In the genomic region with DNA sequence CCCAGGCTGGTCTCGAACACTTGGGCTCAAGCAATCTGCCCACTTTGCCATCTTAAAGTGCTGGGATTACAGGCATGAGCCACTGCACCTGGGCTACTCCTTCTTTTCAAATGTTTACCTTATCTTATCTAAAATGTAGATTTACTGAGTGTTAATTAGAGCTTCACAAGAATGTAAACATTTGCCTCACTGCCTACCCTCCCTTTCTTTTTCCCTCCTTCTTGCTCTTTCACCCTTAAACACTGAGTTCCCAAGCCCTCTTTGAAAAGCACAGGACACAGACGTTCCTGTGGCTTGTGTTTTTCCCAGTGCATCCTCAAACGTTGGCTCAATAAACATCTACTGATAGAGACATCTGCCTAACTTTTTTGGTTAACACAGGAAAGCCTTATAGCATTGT, we compare ENCODE assay signal across 31 cellular contexts. TPM values are rescaled to one million over a fixed set of nuclear protein-coding genes. Genes with fewer than 3 reads are reported as not detected.
"Had no signal": no experiment of that assay in that cellular context is flagged by ENCODE, and none has a peak within 500 bp of the region (broad histone marks: within the 10 kb centered on the region; RNA-seq: fewer than 3 reads in every experiment).

No MANE protein-coding gene starts in this region.

- H3K27ac ChIP-seq: dorsolateral prefrontal cortex, epithelial cell of prostate, heart right ventricle, neutrophil, pancreas, right atrium auricular region, suprapubic skin, transverse colon, upper lobe of right lung, uterus had no signal

- H3K4me1 ChIP-seq: suprapubic skin had no signal

- H3K4me3 Mint-ChIP-seq: immature natural killer cell; memory B cell; natural killer cell; neural crest cell; stimulated activated naive CD8-positive, alpha-beta T cell treated with anti-CD3 and anti-CD28 coated beads, Interleukin-15, amount 100 ng/mL, for 72 hours had no signal

- H3K36me3 ChIP-seq: heart right ventricle, neutrophil, pancreas, right atrium auricular region, suprapubic skin, transverse colon, upper lobe of right lung, uterus had no signal

- H3K27me3 ChIP-seq: heart right ventricle, neutrophil, pancreas, right atrium auricular region, suprapubic skin, transverse colon, upper lobe of right lung, uterus had no signal

- H3K4me3 ChIP-seq: dorsolateral prefrontal cortex, heart right ventricle, lung, pancreas, right atrium auricular region, smooth muscle cell, suprapubic skin, transverse colon, upper lobe of right lung, uterus had no signal

- H3K4me1 Mint-ChIP-seq: immature natural killer cell; memory B cell; natural killer cell; stimulated activated naive CD8-positive, alpha-beta T cell treated with anti-CD3 and anti-CD28 coated beads, Interleukin-15, amount 100 ng/mL, for 72 hours had no signal

- H3K9me3 ChIP-seq: pancreas, uterus had no signal

- ATAC-seq: esophagus mucosa; heart right ventricle; natural killer cell; pancreas; sciatic nerve; stimulated activated naive CD8-positive, alpha-beta T cell treated with anti-CD3 and anti-CD28 coated beads, Interleukin-15, amount 100 ng/mL, for 72 hours; upper lobe of right lung had no signal

- H3K27ac Mint-ChIP-seq: immature natural killer cell; memory B cell; natural killer cell; stimulated activated naive CD8-positive, alpha-beta T cell treated with anti-CD3 and anti-CD28 coated beads, Interleukin-15, amount 100 ng/mL, for 72 hours had no signal

- H3K27me3 Mint-ChIP-seq: stimulated activated naive CD8-positive, alpha-beta T cell treated with anti-CD3 and anti-CD28 coated beads, Interleukin-15, amount 100 ng/mL, for 72 hours had no signal

- DNase-seq: dorsolateral prefrontal cortex; effector CD4-positive, alpha-beta T cell; foreskin melanocyte; glutamatergic neuron; heart right ventricle; hypothalamus; immature natural killer cell; islet precursor cell; kidney glomerular epithelial cell; natural killer cell; pancreas; stimulated activated CD4-positive, alpha-beta T cell treated with anti-CD3 and anti-CD28 coated beads, Interleukin-12 subunit alpha, Interleukin-12 subunit beta, amount 100 ng/mL, for 4 hours; stimulated activated CD4-positive, alpha-beta T cell treated with anti-CD3 and anti-CD28 coated beads, Interleukin-1b, Interleukin-23, amount 100 ng/mL, for 48 hours; stimulated activated CD4-positive, alpha-beta T cell treated with anti-CD3 and anti-CD28 coated beads, Interleukin-4, amount 100 ng/mL, for 1 hour; stimulated activated CD8-positive, alpha-beta memory T cell treated with anti-CD3 and anti-CD28 coated beads, Interleukin-4, amount 100 ng/mL, for 48 hours; stimulated activated naive CD4-positive, alpha-beta T cell; stimulated activated naive CD8-positive, alpha-beta T cell treated with anti-CD3 and anti-CD28 coated beads, Interleukin-15, amount 100 ng/mL, for 72 hours; transverse colon; upper lobe of right lung; uterus had no signal

RNA-seq across cellular contexts. Expression of gene CYSLTR2, which starts 32.7 kb away (rescaled TPM):
- total RNA-seq: fibroblast of lung, neural crest cell had no signal
